Comparison of ENCODE assay signal across 1 cellular context in the genomic region with DNA sequence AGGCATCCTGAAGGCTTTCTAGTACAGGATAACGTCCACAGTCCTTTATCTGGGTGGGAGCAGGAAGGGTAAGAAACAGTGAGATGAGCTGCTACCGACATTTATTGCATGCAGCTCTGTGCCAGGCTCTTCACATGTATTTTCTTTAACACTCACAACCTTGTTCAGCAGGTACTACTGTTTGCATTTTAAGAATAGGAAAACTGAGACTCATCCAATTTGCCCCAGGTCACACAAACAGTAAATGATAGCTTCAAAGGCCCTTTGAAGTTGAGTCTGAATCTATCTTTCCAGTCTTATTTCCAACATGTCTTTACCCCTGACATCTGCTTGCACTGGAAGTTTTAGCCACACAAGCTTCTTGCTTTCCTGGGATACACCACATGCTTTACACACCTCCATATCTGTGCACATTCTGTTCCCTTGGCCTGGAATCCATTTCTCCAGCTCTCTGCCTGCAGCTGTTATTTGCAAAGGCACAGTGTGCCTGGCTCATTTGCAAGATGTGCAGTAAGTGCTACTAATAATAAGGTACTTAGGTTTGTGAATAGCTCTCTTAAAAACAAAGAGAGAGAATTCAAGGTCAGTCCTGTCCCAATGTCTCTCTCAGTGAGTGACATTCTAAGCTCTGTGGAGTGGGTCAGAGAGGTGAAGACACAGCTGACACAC.
TF ChIP-seq lines count a peak whose summit lies in the region.

No MANE protein-coding gene starts in this region.

TF ChIP-seq in WTC11, 78 proteins besides CTCF, POLR2A, EP300 and RAD21 (continued from another document):
- no peak for TF ChIP-seq ZNF219 (CRISPR knock-in tag; IDR thresholded peaks at IDR 0.05; ENCODE audit: borderline replicate concordance)
- TF ChIP-seq ZNF423 (CRISPR knock-in tag; IDR thresholded peaks at IDR 0.05), result no peak
- no peak for TF ChIP-seq JAZF1 (CRISPR knock-in tag; IDR thresholded peaks at IDR 0.05)
- TF ChIP-seq, protein P1, sequence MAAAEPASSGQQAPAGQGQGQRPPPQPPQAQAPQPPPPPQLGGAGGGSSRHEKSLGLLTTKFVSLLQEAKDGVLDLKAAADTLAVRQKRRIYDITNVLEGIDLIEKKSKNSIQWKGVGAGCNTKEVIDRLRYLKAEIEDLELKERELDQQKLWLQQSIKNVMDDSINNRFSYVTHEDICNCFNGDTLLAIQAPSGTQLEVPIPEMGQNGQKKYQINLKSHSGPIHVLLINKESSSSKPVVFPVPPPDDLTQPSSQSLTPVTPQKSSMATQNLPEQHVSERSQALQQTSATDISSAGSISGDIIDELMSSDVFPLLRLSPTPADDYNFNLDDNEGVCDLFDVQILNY (CRISPR knock-in tag; IDR thresholded peaks at IDR 0.05), result no peak
- TF ChIP-seq SP1 (CRISPR knock-in tag; conservative IDR thresholded peaks at IDR 0.05), result no peak
- TF ChIP-seq GTF2I (CRISPR knock-in tag; conservative IDR thresholded peaks at IDR 0.05), result no peak
- TF ChIP-seq OVOL2 (CRISPR knock-in tag; IDR thresholded peaks at IDR 0.05; ENCODE audit: borderline replicate concordance), result no peak
